19 cellular contexts compared by ENCODE assay signal in genomic region chr18:62614499-62614898, GRCh38.
"Had no signal": no experiment of that assay in that cellular context is flagged by ENCODE, and none has a peak within 500 bp of the region (broad histone marks: within the 10 kb centered on the region; RNA-seq: fewer than 3 reads in every experiment).

No MANE protein-coding gene starts in this region.

- DNase-seq: activated CD4-positive, alpha-beta T cell treated with anti-CD3 and anti-CD28 coated beads, Interleukin-2, amount 10 ng/mL, durations not matched to agents 7 days and 5 days; activated CD8-positive, alpha-beta T cell treated with anti-CD3 and anti-CD28 coated beads, Interleukin-2, amount 10 ng/mL, durations not matched to agents 7 days and 5 days; activated naive CD4-positive, alpha-beta T cell treated with anti-CD3 and anti-CD28 coated beads, Interleukin-2, amount 10 ng/mL, durations not matched to agents 7 days and 5 days; activated T-cell treated with anti-CD3 and anti-CD28 coated beads, Interleukin-2, amount 50 U/mL, for 24 hours; effector CD8-positive, alpha-beta T cell; gastrocnemius medialis; kidney; right cardiac atrium; stimulated activated naive CD8-positive, alpha-beta T cell treated with anti-CD3 and anti-CD28 coated beads, Interleukin-15, amount 100 ng/mL, for 72 hours; trophoblast cell had no signal

- H3K27ac Mint-ChIP-seq: activated CD4-positive, alpha-beta T cell treated with anti-CD3 and anti-CD28 coated beads, Interleukin-2, amount 10 ng/mL, durations not matched to agents 7 days and 5 days; activated CD8-positive, alpha-beta T cell treated with anti-CD3 and anti-CD28 coated beads, Interleukin-2, amount 10 ng/mL, durations not matched to agents 7 days and 5 days; activated naive CD4-positive, alpha-beta T cell treated with anti-CD3 and anti-CD28 coated beads, Interleukin-2, amount 10 ng/mL, durations not matched to agents 7 days and 5 days; activated T-cell treated with anti-CD3 and anti-CD28 coated beads, Interleukin-2, amount 50 U/mL, for 24 hours; neural progenitor cell; stimulated activated naive CD8-positive, alpha-beta T cell treated with anti-CD3 and anti-CD28 coated beads, Interleukin-15, amount 100 ng/mL, for 72 hours had no signal

- H3K27me3 ChIP-seq: ascending aorta, breast epithelium, neural progenitor cell, vagina had no signal

- H3K27ac ChIP-seq: ascending aorta, breast epithelium, gastrocnemius medialis, neural progenitor cell, prostate gland, skin epidermis, vagina had no signal

- H2AFZ ChIP-seq: neural progenitor cell had no signal

- H3K4me3 Mint-ChIP-seq: activated CD4-positive, alpha-beta T cell treated with anti-CD3 and anti-CD28 coated beads, Interleukin-2, amount 10 ng/mL, durations not matched to agents 7 days and 5 days; activated CD8-positive, alpha-beta T cell treated with anti-CD3 and anti-CD28 coated beads, Interleukin-2, amount 10 ng/mL, durations not matched to agents 7 days and 5 days; activated naive CD4-positive, alpha-beta T cell treated with anti-CD3 and anti-CD28 coated beads, Interleukin-2, amount 10 ng/mL, durations not matched to agents 7 days and 5 days; activated T-cell treated with anti-CD3 and anti-CD28 coated beads, Interleukin-2, amount 50 U/mL, for 24 hours; neural progenitor cell; stimulated activated naive CD8-positive, alpha-beta T cell treated with anti-CD3 and anti-CD28 coated beads, Interleukin-15, amount 100 ng/mL, for 72 hours had no signal

- H3K4me1 Mint-ChIP-seq: activated CD4-positive, alpha-beta T cell treated with anti-CD3 and anti-CD28 coated beads, Interleukin-2, amount 10 ng/mL, durations not matched to agents 7 days and 5 days; activated naive CD4-positive, alpha-beta T cell treated with anti-CD3 and anti-CD28 coated beads, Interleukin-2, amount 10 ng/mL, durations not matched to agents 7 days and 5 days; stimulated activated naive CD8-positive, alpha-beta T cell treated with anti-CD3 and anti-CD28 coated beads, Interleukin-15, amount 100 ng/mL, for 72 hours had no signal

- H3K4me3 ChIP-seq: ascending aorta, breast epithelium, gastrocnemius medialis, neural progenitor cell, prostate gland, skin epidermis, vagina had no signal

- H3K36me3 Mint-ChIP-seq: activated naive CD4-positive, alpha-beta T cell treated with anti-CD3 and anti-CD28 coated beads, Interleukin-2, amount 10 ng/mL, durations not matched to agents 7 days and 5 days; neural progenitor cell had no signal

- H3K9me3 Mint-ChIP-seq: activated CD4-positive, alpha-beta T cell treated with anti-CD3 and anti-CD28 coated beads, Interleukin-2, amount 10 ng/mL, durations not matched to agents 7 days and 5 days; activated naive CD4-positive, alpha-beta T cell treated with anti-CD3 and anti-CD28 coated beads, Interleukin-2, amount 10 ng/mL, durations not matched to agents 7 days and 5 days; activated T-cell treated with anti-CD3 and anti-CD28 coated beads, Interleukin-2, amount 50 U/mL, for 24 hours; neural progenitor cell; stimulated activated naive CD8-positive, alpha-beta T cell treated with anti-CD3 and anti-CD28 coated beads, Interleukin-15, amount 100 ng/mL, for 72 hours had no signal

- H3K9me3 ChIP-seq: ascending aorta, breast epithelium, gastrocnemius medialis, prostate gland, vagina had no signal

- H3K4me1 ChIP-seq: breast epithelium, prostate gland, vagina had no signal

- H3K4me2 ChIP-seq: neural progenitor cell had no signal

- ATAC-seq: activated CD4-positive, CD25-positive, alpha-beta regulatory T cell treated with anti-CD3 and anti-CD28 coated beads, Interleukin-2, amount 50 U/mL, for 24 hours; activated CD8-positive, alpha-beta T cell treated with anti-CD3 and anti-CD28 coated beads, Interleukin-2, amount 10 ng/mL, durations not matched to agents 7 days and 5 days; esophagus mucosa; gastrocnemius medialis; left lobe of liver; right cardiac atrium; stimulated activated naive CD8-positive, alpha-beta T cell treated with anti-CD3 and anti-CD28 coated beads, Interleukin-15, amount 100 ng/mL, for 72 hours had no signal

- H3K36me3 ChIP-seq: ascending aorta, breast epithelium, gastrocnemius medialis, neural progenitor cell, prostate gland, vagina had no signal

- H3K9ac ChIP-seq: neural progenitor cell had no signal
